Comparison of ENCODE assay signal across 24 cellular contexts in genomic region chr17:29449865-29450671, GRCh38. TPM values are rescaled to one million over a fixed set of nuclear protein-coding genes. Genes with fewer than 3 reads are reported as not detected.
DNase-seq lines count a peak whose midpoint lies in the region; ATAC-seq and TF ChIP-seq lines count a peak whose summit lies in the region.
"Had no signal": no experiment of that assay in that cellular context is flagged by ENCODE, and none has a peak within 500 bp of the region (broad histone marks: within the 10 kb centered on the region; RNA-seq: fewer than 3 reads in every experiment).

No MANE protein-coding gene starts in this region.

- peaks cover 19% of the 10 kb centered on the region for H3K36me3 Mint-ChIP-seq in activated naive CD8-positive, alpha-beta T cell
- peaks cover 28 to 34% of the 10 kb centered on the region in 2 donors for H3K36me3 Mint-ChIP-seq in stimulated activated naive B cell treated with anti-CD40 and anti-IgM and Interleukin-4, amounts not matched to agents 10 μg/mL and 1 μg/mL and 100 μg/mL, for 72 hours

- peaks cover 99% of the 10 kb centered on the region for H3K79me2 ChIP-seq in SK-N-SH (ENCODE audit: insufficient read depth)

- no peak overlapping the region for H2AFZ ChIP-seq in SK-N-SH (ENCODE audit: low read depth)

- H3K4me3 Mint-ChIP-seq in activated naive CD8-positive, alpha-beta T cell, result no peak overlapping the region
- no peak overlapping the region for H3K4me3 Mint-ChIP-seq in stimulated activated naive B cell treated with anti-CD40 and anti-IgM and Interleukin-4, amounts not matched to agents 10 μg/mL and 1 μg/mL and 100 μg/mL, for 72 hours
- H3K4me3 Mint-ChIP-seq: activated CD4-positive, alpha-beta T cell treated with anti-CD3 and anti-CD28 coated beads, Interleukin-2, amount 10 ng/mL, durations not matched to agents 24 days and 14 days; nephron had no signal

- no peak for TF ChIP-seq CTCF in heart left ventricle (IDR thresholded peaks at IDR 0.05)
- TF ChIP-seq CTCF in liver (IDR thresholded peaks at IDR 0.05; ENCODE audit: low read depth, low read length, missing input control), result no peak
- no peak for TF ChIP-seq CTCF in SK-N-SH (IDR thresholded peaks at IDR 0.05)

- H3K4me3 ChIP-seq in heart left ventricle, result no peak overlapping the region
- no peak overlapping the region for H3K4me3 ChIP-seq in liver (ENCODE audit: low read depth in 1 of 3, low read length in 3 of 3)
- H3K4me3 ChIP-seq in SK-N-SH (ENCODE audit: low read depth in 2 of 2, low read length in 1 of 2), result no peak overlapping the region
- H3K4me3 ChIP-seq: esophagus squamous epithelium, lung, transverse colon had no signal

- no peak for TF ChIP-seq EP300 in SK-N-SH (IDR thresholded peaks at IDR 0.05; ENCODE audit: borderline replicate concordance in 1 of 2, low read depth in 1 of 2, low read length in 1 of 2)

- H3K9ac ChIP-seq in liver (ENCODE audit: low read depth in 1 of 2, low read length in 2 of 2), result no peak overlapping the region
- H3K9ac ChIP-seq in SK-N-SH, result no peak overlapping the region

- H3K4me1 ChIP-seq in heart left ventricle (peaks cover 2 to 40% (median 30%) of the 10 kb centered on the region in 12 donors), liver (ENCODE audit: control insufficient read depth in 4 of 4, insufficient read depth in 4 of 4, low read length in 3 of 4) (peaks cover 0 to 10% (median 6%) of the 10 kb centered on the region in 4 donors), SK-N-SH (ENCODE audit: control insufficient read depth in 1 of 2, insufficient read depth in 2 of 2, low read depth in 1 of 2, low read length in 1 of 2) (peaks cover 4 to 8% of the 10 kb centered on the region in 2 experiments; a peak in 3 of 4 replicates)

- peak; percentile 42 for ATAC-seq in Right ventricle myocardium superior (ENCODE audit: poor library complexity)
- no peak for ATAC-seq in heart left ventricle
- ATAC-seq in stimulated activated naive B cell treated with anti-CD40 and anti-IgM and Interleukin-4, amounts not matched to agents 10 μg/mL and 1 μg/mL and 100 μg/mL, for 72 hours (replicated peaks), result no peak
- ATAC-seq: Panc1, SK-N-SH treated with all-trans-retinoic acid at 6 μM for 48 hours had no signal

- TF ChIP-seq RAD21 in liver (IDR thresholded peaks at IDR 0.05), result no peak
- TF ChIP-seq RAD21 in SK-N-SH (IDR thresholded peaks at IDR 0.05; ENCODE audit: low read length), result no peak

- peaks cover 31% of the 10 kb centered on the region for H3K4me1 Mint-ChIP-seq in activated naive CD8-positive, alpha-beta T cell (ENCODE audit: low read depth)
- H3K4me1 Mint-ChIP-seq in stimulated activated naive B cell treated with anti-CD40 and anti-IgM and Interleukin-4, amounts not matched to agents 10 μg/mL and 1 μg/mL and 100 μg/mL, for 72 hours, result peaks cover 18 to 51% of the 10 kb centered on the region in 2 donors

- intact Hi-C loops in Right ventricle myocardium superior (cut with DNase I), result no loop called here
- intact Hi-C loops in heart left ventricle (cut with DNase I), result loop anchor here in 1 of 10 donors (5.0 kb wide), 1 partner anchor 48 kb away; no protein-coding TSS in a partner anchor

- no peaks in the 10 kb centered on the region for H3K9me3 Mint-ChIP-seq in activated naive CD8-positive, alpha-beta T cell (ENCODE audit: low read depth)
- peaks cover 0 to 3% of the 10 kb centered on the region in 2 donors for H3K9me3 Mint-ChIP-seq in stimulated activated naive B cell treated with anti-CD40 and anti-IgM and Interleukin-4, amounts not matched to agents 10 μg/mL and 1 μg/mL and 100 μg/mL, for 72 hours
- H3K9me3 Mint-ChIP-seq: activated CD4-positive, alpha-beta T cell treated with anti-CD3 and anti-CD28 coated beads, Interleukin-2, amount 10 ng/mL, durations not matched to agents 24 days and 14 days had no signal

- peaks cover 20% of the 10 kb centered on the region for H3F3A ChIP-seq in SK-N-SH (replicated peaks; ENCODE audit: insufficient read depth)

- H4K20me1 ChIP-seq in SK-N-SH (ENCODE audit: insufficient read depth), result peaks cover 69% of the 10 kb centered on the region

- H3K9me3 ChIP-seq in heart left ventricle (no peaks in the 10 kb centered on the region), liver (ENCODE audit: control insufficient read depth in 4 of 4, low read length in 3 of 4) (no peaks in the 10 kb centered on the region), SK-N-SH (no peaks in the 10 kb centered on the region)
- H3K9me3 ChIP-seq: esophagus squamous epithelium, transverse colon had no signal

- H3K27me3 ChIP-seq in heart left ventricle (no peaks in the 10 kb centered on the region), liver (ENCODE audit: control insufficient read depth in 4 of 4, insufficient read depth in 4 of 4, low read length in 3 of 4) (no peaks in the 10 kb centered on the region), SK-N-SH (ENCODE audit: insufficient read depth) (no peaks in the 10 kb centered on the region)
- H3K27me3 ChIP-seq: esophagus squamous epithelium, transverse colon had no signal

- POLR2A ChIA-PET in SK-N-SH (lab: Yijun Ruan, JAX), result no interaction called here

- H3K27ac ChIP-seq in heart left ventricle, result no peak overlapping the region
- peak overlapping the region; percentile 9 to 65 for H3K27ac ChIP-seq in liver (ENCODE audit: low read depth in 1 of 2, low read length in 2 of 2)
- no peak overlapping the region for H3K27ac ChIP-seq in SK-N-SH (ENCODE audit: low read depth in 2 of 2, low read length in 1 of 2)
- H3K27ac ChIP-seq: esophagus squamous epithelium, transverse colon had no signal

- CTCF ChIA-PET in SK-N-SH (lab: Yijun Ruan, JAX), result interaction anchor here (1.4 kb wide), 1 partner anchor 10 kb away, joined by 5 read pairs; no protein-coding TSS in a partner anchor

- DNase-seq in Right ventricle myocardium superior, result no peak
- DNase-seq in heart left ventricle, result no peak
- DNase-seq in stimulated activated naive B cell treated with anti-CD40 and anti-IgM and Interleukin-4, amounts not matched to agents 10 μg/mL and 1 μg/mL and 100 μg/mL, for 72 hours, result no peak
- DNase-seq in stimulated activated CD4-positive, alpha-beta T cell treated with anti-CD3 and anti-CD28 coated beads, Interleukin-1b, Interleukin-23, amount 100 ng/mL, for 48 hours, result no peak
- DNase-seq in NCI-H187 treated with DMSO at 0.1 percent for 48 hours (lab: John Stamatoyannopoulos, UW), result no peak
- no peak for DNase-seq in SK-N-SH
- DNase-seq: activated CD4-positive, alpha-beta T cell treated with anti-CD3 and anti-CD28 coated beads, Interleukin-2, amount 10 ng/mL, durations not matched to agents 24 days and 14 days; activated T-cell treated with anti-CD3 and anti-CD28 coated beads, Interleukin-2, amount 50 U/mL, for 48 hours; amniotic stem cell; caudate nucleus; DMS79; effector CD4-positive, alpha-beta T cell; esophagus squamous epithelium; H7; NCI-H1694 treated with DMSO at 0.1 percent for 48 hours; NCI-H2227 treated with DMSO at 0.1 percent for 48 hours; stimulated activated naive CD4-positive, alpha-beta T cell; transverse colon had no signal

- peak overlapping the region; percentile 88 for H3K27ac Mint-ChIP-seq in activated naive CD8-positive, alpha-beta T cell
- peak overlapping the region; percentile 11 for H3K27ac Mint-ChIP-seq in stimulated activated naive B cell treated with anti-CD40 and anti-IgM and Interleukin-4, amounts not matched to agents 10 μg/mL and 1 μg/mL and 100 μg/mL, for 72 hours
- H3K27ac Mint-ChIP-seq: activated CD4-positive, alpha-beta T cell treated with anti-CD3 and anti-CD28 coated beads, Interleukin-2, amount 10 ng/mL, durations not matched to agents 24 days and 14 days had no signal

- H3K9me2 ChIP-seq in SK-N-SH, result no peaks in the 10 kb centered on the region

- TF ChIP-seq POLR2A in heart left ventricle (IDR thresholded peaks at IDR 0.05), result no peak

- no peaks in the 10 kb centered on the region for H3K27me3 Mint-ChIP-seq in activated naive CD8-positive, alpha-beta T cell
- no peaks in the 10 kb centered on the region for H3K27me3 Mint-ChIP-seq in stimulated activated naive B cell treated with anti-CD40 and anti-IgM and Interleukin-4, amounts not matched to agents 10 μg/mL and 1 μg/mL and 100 μg/mL, for 72 hours
- H3K27me3 Mint-ChIP-seq: activated CD4-positive, alpha-beta T cell treated with anti-CD3 and anti-CD28 coated beads, Interleukin-2, amount 10 ng/mL, durations not matched to agents 24 days and 14 days had no signal

- WGBS in heart left ventricle, 4 donors, result 75 to 93% (median 87%) methylated on average over 5 of the region's 5 CpGs
- WGBS in liver, result 35% methylated on average over 5 of the region's 5 CpGs
- 98% methylated on average over 5 of the region's 5 CpGs for WGBS in SK-N-SH (ENCODE audit: low lambda C conversion rate)

- H3K4me2 ChIP-seq in SK-N-SH, result no peak overlapping the region

- H3K36me3 ChIP-seq in heart left ventricle, result peaks cover 0 to 37% (median 29%) of the 10 kb centered on the region in 9 donors
- peaks cover 0 to 11% (median 4%) of the 10 kb centered on the region in 4 donors for H3K36me3 ChIP-seq in liver (ENCODE audit: control insufficient read depth in 4 of 4, insufficient read depth in 3 of 4, low read depth in 1 of 4, low read length in 3 of 4)
- peaks cover 17 to 34% of the 10 kb centered on the region in 2 experiments for H3K36me3 ChIP-seq in SK-N-SH (replicated peaks in 1 of 2; ENCODE audit: control insufficient read depth in 1 of 2, insufficient read depth in 2 of 2, low read length in 1 of 2)

TF ChIP-seq in liver, 16 proteins besides CTCF, POLR2A, EP300 and RAD21 (continues in another document):
- TF ChIP-seq SP1 (IDR thresholded peaks at IDR 0.05), result peak; percentile 34
- peak; percentile 89 for TF ChIP-seq NR2F2 (IDR thresholded peaks at IDR 0.05)
- no peak for TF ChIP-seq ATF3 (IDR thresholded peaks at IDR 0.05)
- no peak for TF ChIP-seq GABPA (IDR thresholded peaks at IDR 0.05 in 1 of 2, conservative IDR thresholded peaks at IDR 0.05 in 1 of 2)
- peak; percentile 23 for TF ChIP-seq FOXA2 (IDR thresholded peaks at IDR 0.05)

TF ChIP-seq in SK-N-SH, 30 proteins besides CTCF, POLR2A, EP300 and RAD21 (continues in another document):
- TF ChIP-seq YY1 (IDR thresholded peaks at IDR 0.05; ENCODE audit: low read depth), result no peak
- no peak for TF ChIP-seq RCOR1 (IDR thresholded peaks at IDR 0.05; ENCODE audit: low read length)
- TF ChIP-seq MAX (IDR thresholded peaks at IDR 0.05; ENCODE audit: low read depth), result no peak

RNA-seq across cellular contexts. Expression of gene TAOK1, which starts 59.9 kb away (rescaled TPM):
- 48.6 TPM for total RNA-seq in Right ventricle myocardium superior
- 10 to 100 TPM; 41.7 to 81.2 (median 62.9) TPM for total RNA-seq in heart left ventricle
- 10 to 100 TPM in 1 of 2 donors, 1 to 10 TPM in 1; 9.2 to 17.4 TPM for polyA plus RNA-seq in heart left ventricle
- total RNA-seq in liver, result 10 to 100 TPM; 19.7 to 20.5 TPM
- polyA plus RNA-seq in liver, result 1 to 10 TPM; 4.3 to 5.5 TPM
- 5.9 and 7.4 TPM in 2 replicates for polyA plus RNA-seq in SK-N-SH (2012; rRNA removed)
- polyA plus RNA-seq in SK-N-SH (2012; cell fraction: cytosol; rRNA removed), result 9.7 and 11.9 TPM in 2 replicates
- 5.4 and 12.3 TPM in 2 replicates for polyA plus RNA-seq in SK-N-SH (2012; cell fraction: nucleus; rRNA removed)

Comparison
In these comparisons a context has a peak if more than half of its experiments do, and no peak if none do; other contexts are left out.
1. H3K27ac ChIP-seq: peak in liver (2 of 2); none in heart left ventricle (0 of 12) and SK-N-SH (0 of 2).